7 cellular contexts compared by ENCODE assay signal in the genomic region with DNA sequence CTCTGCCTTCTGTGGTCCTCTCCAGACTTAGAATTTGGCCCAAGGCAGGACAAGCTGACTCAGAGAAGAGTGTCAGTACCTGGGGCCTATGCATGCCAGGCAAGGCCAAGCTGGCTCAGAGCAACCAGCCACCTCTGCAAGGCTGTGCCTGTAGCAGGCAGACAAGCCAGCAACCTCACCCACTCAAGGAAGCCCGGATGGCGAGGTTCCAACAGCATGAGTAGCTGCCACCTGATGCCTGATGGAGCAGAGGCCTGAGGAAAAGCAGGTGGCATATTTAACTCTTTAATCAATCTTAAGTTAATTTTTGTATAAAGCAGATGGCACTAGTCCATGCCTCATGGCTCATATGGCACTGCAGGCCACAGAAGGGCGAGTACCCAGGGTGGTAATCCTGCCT.
DNase-seq lines count a peak whose midpoint lies in the region; ATAC-seq, FAIRE-seq and TF ChIP-seq lines count a peak whose summit lies in the region.
"Not testable (repeated sequence)": the region's sequence is repeated elsewhere in the genome, so short reads cannot be mapped to it uniquely, and the experiment has no call there.

No MANE protein-coding gene starts in this region.

- not testable (repeated sequence) for H2AFZ ChIP-seq in PC-3 (ENCODE audit: low read length)

- not testable (repeated sequence) for H3K9ac ChIP-seq in PC-3 (ENCODE audit: low read length); kidney (ENCODE audit: low read length in 2 of 2)

- not testable (repeated sequence) for H3K9me2 ChIP-seq in PC-3 (replicated peaks; ENCODE audit: low read length)

- POLR2A ChIA-PET in PC-3 (lab: Charles Lee; ENCODE audit: unreplicated experiment) = not testable (repeated sequence)

- BruUV-seq in PC-3 (replicated peaks; lab: Mats Ljungman, UMichigan) = not testable (repeated sequence)

- not testable (repeated sequence) for H3F3A ChIP-seq in PC-3 (ENCODE audit: low read length, unreplicated experiment)

- not testable (repeated sequence) for H3K36me3 ChIP-seq in PC-3 (ENCODE audit: low read depth, low read length); kidney (ENCODE audit: control insufficient read depth in 1 of 2, insufficient read depth in 2 of 2, low read length in 2 of 2)

- not testable (repeated sequence) for H3K27ac ChIP-seq in PC-3 (ENCODE audit: low read length); kidney (ENCODE audit: low read depth in 2 of 2, low read length in 2 of 2)

- not testable (repeated sequence) for H3K27me3 ChIP-seq in PC-3 (ENCODE audit: low read length)

- ATAC-seq in PC-3, left ventricle myocardium superior, sciatic nerve: not testable (repeated sequence)

- not testable (repeated sequence) for FAIRE-seq in kidney (lab: Jason Lieb, UNC)

- DNase-seq in HT1080 (ENCODE audit: low read depth) (peak; percentile 0), PC-3 (peak; percentile 0), head of caudate nucleus (peak in 32 of 42 donors; percentile 1 to 79 (median 22)), left ventricle myocardium superior (peak; percentile 22), kidney (peak; percentile 54), posterior vena cava (ENCODE audit: low spot score) (peak; percentile 70), sciatic nerve (ENCODE audit: low spot score) (peak; percentile 53)

- H3K9me3 ChIP-seq in PC-3 (ENCODE audit: low read length); kidney (ENCODE audit: control insufficient read depth in 1 of 2, low read length in 2 of 2): not testable (repeated sequence)

- H3K4me3 ChIP-seq in PC-3 (ENCODE audit: low read length); kidney (ENCODE audit: low read length in 2 of 2): not testable (repeated sequence)

- intact Hi-C loops in PC-3 (cut with micrococcal nuclease); head of caudate nucleus (cut with DNase I); left ventricle myocardium superior (cut with micrococcal nuclease); kidney (cut with DNase I); posterior vena cava (cut with DNase I); sciatic nerve (cut with DNase I): not testable (repeated sequence)

- H3K79me2 ChIP-seq in PC-3 (ENCODE audit: low read length) = not testable (repeated sequence)

- TF ChIP-seq CTCF in PC-3 (conservative IDR thresholded peaks at IDR 0.05; ENCODE audit: low read depth, low read length); kidney (IDR thresholded peaks at IDR 0.05; ENCODE audit: borderline replicate concordance, extremely low read depth, insufficient read depth): not testable (repeated sequence)

- H3K4me1 ChIP-seq in PC-3 (ENCODE audit: insufficient read depth, low read length); kidney (ENCODE audit: control insufficient read depth in 1 of 2, insufficient read depth in 1 of 2, low read depth in 1 of 2, low read length in 2 of 2): not testable (repeated sequence)

- H4K20me1 ChIP-seq in PC-3 (ENCODE audit: low read length) = not testable (repeated sequence)

- not testable (repeated sequence) for H3K4me2 ChIP-seq in PC-3 (ENCODE audit: low read length)

- CTCF ChIA-PET in PC-3 (lab: Charles Lee) = not testable (repeated sequence)

Comparison
In these comparisons a context has a peak if more than half of its experiments do, and no peak if none do; other contexts are left out.
1. DNase-seq: peak in every context shown above with its lines; median percentile 70 in posterior vena cava; 54 in kidney; 53 in sciatic nerve; 22 in head of caudate nucleus; 22 in left ventricle myocardium superior; 0 in HT1080; 0 in PC-3.